In the genomic region with DNA sequence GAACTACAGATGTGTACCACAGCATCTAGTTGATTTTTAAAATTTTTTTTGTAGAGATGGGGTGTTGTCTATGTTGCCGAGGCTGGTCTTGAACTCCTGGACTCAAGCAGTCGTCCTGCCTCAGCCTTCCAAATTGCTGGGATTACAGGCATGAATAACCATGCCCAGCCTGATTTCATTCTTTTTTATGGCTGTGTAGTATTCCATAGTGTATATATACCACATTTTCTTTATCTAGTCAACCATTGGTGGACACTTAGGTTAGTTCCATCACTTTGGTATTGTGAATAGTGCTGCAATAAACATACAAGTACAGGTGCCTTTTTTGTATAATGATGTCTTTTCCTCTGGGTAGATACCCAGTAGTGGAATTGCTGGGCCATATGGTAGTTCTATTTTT, we compare ENCODE assay signal across 29 cellular contexts.
"Had no signal": no experiment of that assay in that cellular context is flagged by ENCODE, and none has a peak within 500 bp of the region (broad histone marks: within the 10 kb centered on the region; RNA-seq: fewer than 3 reads in every experiment).

No MANE protein-coding gene starts in this region.

- H3K4me3 ChIP-seq: lung, neural progenitor cell, right atrium auricular region, right lobe of liver, smooth muscle cell, transverse colon, upper lobe of left lung, vagina had no signal

- ATAC-seq: left cardiac atrium; left lobe of liver; left ventricle myocardium superior; natural killer cell; right lobe of liver; stimulated activated memory B cell treated with anti-CD40 and anti-IgM and Interleukin-4, amounts not matched to agents 10 μg/mL and 1 μg/mL and 100 μg/mL, for 72 hours; stimulated activated naive CD8-positive, alpha-beta T cell treated with anti-CD3 and anti-CD28 coated beads, Interleukin-15, amount 100 ng/mL, for 72 hours had no signal

- H3K27me3 ChIP-seq: neural progenitor cell, right atrium auricular region, right lobe of liver, transverse colon, upper lobe of left lung, vagina had no signal

- DNase-seq: hippocampal formation; kidney glomerular epithelial cell; left cardiac atrium; left ventricle myocardium superior; mesendoderm; naive B cell; natural killer cell; nephron progenitor cell; occipital lobe; right lobe of liver; stimulated activated CD4-positive, alpha-beta T cell treated with anti-CD3 and anti-CD28 coated beads, Interleukin-1b, Interleukin-23, amount 100 ng/mL, for 48 hours; stimulated activated CD4-positive, alpha-beta T cell treated with anti-CD3 and anti-CD28 coated beads, Interleukin-2, amount 100 ng/mL, for 48 hours; stimulated activated CD4-positive, alpha-beta T cell treated with anti-CD3 and anti-CD28 coated beads, Interleukin-4, amount 100 ng/mL, for 4 hours; stimulated activated CD8-positive, alpha-beta memory T cell treated with anti-CD3 and anti-CD28 coated beads, Interleukin-4, amount 100 ng/mL, for 48 hours; stimulated activated naive CD4-positive, alpha-beta T cell treated with Interleukin-2 at 50 U/mL for 16 hours; stimulated activated naive CD8-positive, alpha-beta T cell treated with anti-CD3 and anti-CD28 coated beads, Interleukin-15, amount 100 ng/mL, for 72 hours; substantia nigra; transverse colon; upper lobe of left lung had no signal

- H3K36me3 ChIP-seq: neural progenitor cell, neutrophil, right atrium auricular region, right lobe of liver, transverse colon, upper lobe of left lung, vagina had no signal

- H3K9ac ChIP-seq: neural progenitor cell, parathyroid adenoma had no signal

- H3K4me2 ChIP-seq: neural progenitor cell, smooth muscle cell had no signal

- H3K27ac ChIP-seq: neural progenitor cell, parathyroid adenoma, right atrium auricular region, right lobe of liver, transverse colon, vagina had no signal

- H3K9me3 ChIP-seq: neutrophil, right atrium auricular region, right lobe of liver, transverse colon, upper lobe of left lung, vagina had no signal

- FAIRE-seq: keratinocyte had no signal

- H2AFZ ChIP-seq: neural progenitor cell, parathyroid adenoma had no signal
